ENCODE assay signal across 31 cellular contexts in the genomic region with DNA sequence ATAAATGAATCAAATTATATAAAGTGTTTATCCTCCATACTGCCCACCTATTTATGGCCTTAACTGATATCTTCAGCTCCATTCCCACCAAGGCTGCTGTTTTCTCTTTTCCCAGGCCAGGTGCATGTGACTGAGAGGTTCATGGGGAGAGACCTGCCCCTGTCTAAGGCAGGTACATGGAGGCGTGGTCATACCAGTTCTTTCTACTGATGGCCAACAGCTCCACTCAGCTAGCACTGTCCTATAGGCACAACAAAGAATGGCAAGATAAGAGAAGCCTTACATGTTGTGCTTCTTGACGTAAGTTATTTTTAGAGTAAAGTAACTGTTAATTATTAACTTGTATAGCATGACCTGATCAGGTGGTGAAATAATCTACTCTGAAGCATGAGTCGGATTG. TPM values are rescaled to one million over a fixed set of nuclear protein-coding genes. Genes with fewer than 3 reads are reported as not detected.
"Had no signal": no experiment of that assay in that cellular context is flagged by ENCODE, and none has a peak within 500 bp of the region (broad histone marks: within the 10 kb centered on the region; RNA-seq: fewer than 3 reads in every experiment).

No MANE protein-coding gene starts in this region.

- H3K27me3 ChIP-seq: esophagus squamous epithelium, ovary, tibial nerve, upper lobe of left lung had no signal

- H3K36me3 ChIP-seq: esophagus squamous epithelium, heart right ventricle, lower lobe of right lung, ovary, thoracic aorta, tibial nerve, upper lobe of left lung had no signal

- H3K27ac ChIP-seq: esophagus squamous epithelium, heart right ventricle, lower lobe of right lung, ovary, psoas muscle, skin epidermis, thoracic aorta, tibial nerve, upper lobe of left lung had no signal

- H3K36me3 Mint-ChIP-seq: immature natural killer cell; natural killer cell; stimulated activated naive B cell treated with anti-CD40 and anti-IgM and Interleukin-4, amounts not matched to agents 10 μg/mL and 1 μg/mL and 100 μg/mL, for 72 hours had no signal

- DNase-seq: cortex of kidney; effector memory CD8-positive, alpha-beta T cell; erythroblast; esophagus squamous epithelium; foreskin melanocyte; glutamatergic neuron; heart right ventricle; hypothalamus; immature natural killer cell; islet precursor cell; kidney glomerular epithelial cell; left ventricle myocardium superior; lower lobe of right lung; natural killer cell; occipital lobe; ovary; posterior cingulate gyrus; psoas muscle; right cardiac atrium; stimulated activated CD4-positive, alpha-beta T cell treated with anti-CD3 and anti-CD28 coated beads, Interleukin-15, amount 100 ng/mL, for 24 hours; stimulated activated CD4-positive, alpha-beta T cell treated with anti-CD3 and anti-CD28 coated beads, Interleukin-2, amount 100 ng/mL, for 48 hours; stimulated activated naive B cell treated with anti-CD40 and anti-IgM and Interleukin-4, amounts not matched to agents 10 μg/mL and 1 μg/mL and 100 μg/mL, for 72 hours; upper lobe of left lung had no signal

- ATAC-seq: effector memory CD8-positive, alpha-beta T cell; heart right ventricle; left ventricle myocardium superior; lower lobe of right lung; natural killer cell; psoas muscle; right cardiac atrium; stimulated activated naive B cell treated with anti-CD40 and anti-IgM and Interleukin-4, amounts not matched to agents 10 μg/mL and 1 μg/mL and 100 μg/mL, for 72 hours had no signal

- H3K4me1 ChIP-seq: esophagus squamous epithelium, heart right ventricle, lower lobe of right lung, psoas muscle, tibial nerve, upper lobe of left lung had no signal

- H3K4me3 ChIP-seq: esophagus squamous epithelium, heart right ventricle, lower lobe of right lung, ovary, psoas muscle, skin epidermis, thoracic aorta, tibial nerve, upper lobe of left lung had no signal

- H3K9me3 Mint-ChIP-seq: effector memory CD8-positive, alpha-beta T cell; natural killer cell; stimulated activated naive B cell treated with anti-CD40 and anti-IgM and Interleukin-4, amounts not matched to agents 10 μg/mL and 1 μg/mL and 100 μg/mL, for 72 hours; stimulated activated naive CD8-positive, alpha-beta T cell treated with anti-CD3 and anti-CD28 coated beads, Interleukin-15, Interleukin-2, amounts not matched to agents 100 ng/mL and 50 ng/mL, for 24 hours had no signal

- H3K9me3 ChIP-seq: esophagus squamous epithelium, heart right ventricle, lower lobe of right lung, ovary, psoas muscle, thoracic aorta, tibial nerve, upper lobe of left lung had no signal

- H3K27ac Mint-ChIP-seq: effector memory CD8-positive, alpha-beta T cell; immature natural killer cell; natural killer cell; stimulated activated naive B cell treated with anti-CD40 and anti-IgM and Interleukin-4, amounts not matched to agents 10 μg/mL and 1 μg/mL and 100 μg/mL, for 72 hours; stimulated activated naive CD8-positive, alpha-beta T cell treated with anti-CD3 and anti-CD28 coated beads, Interleukin-15, Interleukin-2, amounts not matched to agents 100 ng/mL and 50 ng/mL, for 24 hours had no signal

- H3K27me3 Mint-ChIP-seq: stimulated activated naive CD8-positive, alpha-beta T cell treated with anti-CD3 and anti-CD28 coated beads, Interleukin-15, Interleukin-2, amounts not matched to agents 100 ng/mL and 50 ng/mL, for 24 hours had no signal

- H3K4me1 Mint-ChIP-seq: immature natural killer cell, natural killer cell had no signal

- H3K4me3 Mint-ChIP-seq: effector memory CD8-positive, alpha-beta T cell; immature natural killer cell; natural killer cell; stimulated activated naive B cell treated with anti-CD40 and anti-IgM and Interleukin-4, amounts not matched to agents 10 μg/mL and 1 μg/mL and 100 μg/mL, for 72 hours; stimulated activated naive CD8-positive, alpha-beta T cell treated with anti-CD3 and anti-CD28 coated beads, Interleukin-15, Interleukin-2, amounts not matched to agents 100 ng/mL and 50 ng/mL, for 24 hours had no signal

RNA-seq across cellular contexts. Expression of gene AKAIN1, which starts 16.8 kb away (rescaled TPM):
- total RNA-seq: dermis microvascular lymphatic vessel endothelial cell, heart right ventricle, left ventricle myocardium superior, lower lobe of right lung, mesenteric fat pad, natural killer cell, ovary, psoas muscle, renal cortical epithelial cell, right cardiac atrium, thoracic aorta, tibial nerve, upper lobe of left lung had no signal
- polyA plus RNA-seq: heart right ventricle, immature natural killer cell, neural cell, ovary, right cardiac atrium had no signal
